ENCODE assay signal across 8 cellular contexts in genomic region chr6:122471107-122472021, GRCh38. TPM values are rescaled to one million over a fixed set of nuclear protein-coding genes. Genes with fewer than 3 reads are reported as not detected.
DNase-seq lines count a peak whose midpoint lies in the region; ATAC-seq and TF ChIP-seq lines count a peak whose summit lies in the region.

Gene SERINC1 (minus strand): TSS chr6:122471807. CDS start chr6:122471737, 70 bp downstream.

- WGBS in suprapubic skin: under 1% methylated on average over 40 of the region's 49 CpGs

- peak; percentile 99 for ATAC-seq in HG02588 (IDR thresholded peaks at IDR 0.05; ENCODE audit: unreplicated experiment)
- ATAC-seq in SK-N-SH treated with all-trans-retinoic acid at 6 μM for 48 hours: peak; percentile 98

- no peaks in the 10 kb centered on the region for H3K27me3 ChIP-seq in GM06990 (replicated peaks; ENCODE audit: control insufficient read depth, insufficient read depth, low read length)
- H3K27me3 ChIP-seq in suprapubic skin: no peaks in the 10 kb centered on the region

- no peaks in the 10 kb centered on the region for H3K9me3 ChIP-seq in suprapubic skin

- peaks cover under 1% of the 10 kb centered on the region; the same call in 1 of the 2 replicates for H3K36me3 ChIP-seq in GM06990 (ENCODE audit: control insufficient read depth, insufficient read depth, low read length)
- peaks cover under 1% of the 10 kb centered on the region for H3K36me3 ChIP-seq in suprapubic skin

- H3K9me3 Mint-ChIP-seq in activated naive CD4-positive, alpha-beta T cell treated with anti-CD3 and anti-CD28 coated beads, Interleukin-2, amount 50 U/mL, for 24 hours: no peaks in the 10 kb centered on the region

- peaks cover 8% of the 10 kb centered on the region for H3K36me3 Mint-ChIP-seq in activated naive CD4-positive, alpha-beta T cell treated with anti-CD3 and anti-CD28 coated beads, Interleukin-2, amount 50 U/mL, for 24 hours

- peak within 1 kb of the TSS; percentile 100 for H3K27ac Mint-ChIP-seq in activated naive CD4-positive, alpha-beta T cell treated with anti-CD3 and anti-CD28 coated beads, Interleukin-2, amount 50 U/mL, for 24 hours

- peak within 1 kb of the TSS; percentile 99 for H3K27ac ChIP-seq in suprapubic skin

- peak within 1 kb of the TSS; percentile 94 for H3K4me3 ChIP-seq in GM06990 (replicated peaks; ENCODE audit: low read depth, low read length)
- peak within 1 kb of the TSS; percentile 81 for H3K4me3 ChIP-seq in suprapubic skin

- peaks cover 33% of the 10 kb centered on the region for H3K4me1 ChIP-seq in suprapubic skin

- H3K27me3 Mint-ChIP-seq in activated naive CD4-positive, alpha-beta T cell treated with anti-CD3 and anti-CD28 coated beads, Interleukin-2, amount 50 U/mL, for 24 hours: no peaks in the 10 kb centered on the region

- DNase-seq in GM06990 (ENCODE audit: extremely low read depth, insufficient read length) (peak; percentile 88), NCI-H1092 (lab: John Stamatoyannopoulos, UW) (peak; percentile 83), globus pallidus (ENCODE audit: low spot score) (peak; percentile 96), nucleus accumbens (lab: John Stamatoyannopoulos, UW) (peak; percentile 53 to 97 (median 90)), suprapubic skin (ENCODE audit: low spot score in 2 of 2) (peak; percentile 97)

- TF ChIP-seq CTCF in GM06990 (IDR thresholded peaks at IDR 0.05; ENCODE audit: insufficient read depth, low read length, poor library complexity, severe bottlenecking): no peak
- no peak for TF ChIP-seq CTCF in suprapubic skin (IDR thresholded peaks at IDR 0.05)

- H3K4me1 Mint-ChIP-seq in activated naive CD4-positive, alpha-beta T cell treated with anti-CD3 and anti-CD28 coated beads, Interleukin-2, amount 50 U/mL, for 24 hours: peaks cover 43% of the 10 kb centered on the region

- TF ChIP-seq POLR2A in suprapubic skin (IDR thresholded peaks at IDR 0.05): peak; percentile 71 to 93

- peak within 1 kb of the TSS; percentile 99 for H3K4me3 Mint-ChIP-seq in activated naive CD4-positive, alpha-beta T cell treated with anti-CD3 and anti-CD28 coated beads, Interleukin-2, amount 50 U/mL, for 24 hours

- no peak for TF ChIP-seq EP300 in suprapubic skin (IDR thresholded peaks at IDR 0.05)

TF ChIP-seq in SK-N-SH treated with all-trans-retinoic acid at 6 μM for 48 hours, 23 proteins besides CTCF, POLR2A, EP300 and RAD21:
- TF ChIP-seq ESRRG (CRISPR knock-in tag; IDR thresholded peaks at IDR 0.05) (no peak), BACH2 (CRISPR knock-in tag; IDR thresholded peaks at IDR 0.05; ENCODE audit: borderline replicate concordance) (no peak), ZNF8 (CRISPR knock-in tag; IDR thresholded peaks at IDR 0.05) (no peak), OSR1 (CRISPR knock-in tag; IDR thresholded peaks at IDR 0.05) (no peak), ZFP30 (CRISPR knock-in tag; IDR thresholded peaks at IDR 0.05) (no peak), RARB (CRISPR knock-in tag; IDR thresholded peaks at IDR 0.05) (no peak), SNAI2 (CRISPR knock-in tag; IDR thresholded peaks at IDR 0.05) (no peak), ZNF565 (CRISPR knock-in tag; conservative IDR thresholded peaks at IDR 0.05; ENCODE audit: low read depth) (no peak), ZFP3 (CRISPR knock-in tag; IDR thresholded peaks at IDR 0.05) (no peak), ZC3H10 (CRISPR knock-in tag; IDR thresholded peaks at IDR 0.05) (no peak), ZNF70 (CRISPR knock-in tag; IDR thresholded peaks at IDR 0.05) (no peak), ISL1 (CRISPR knock-in tag; IDR thresholded peaks at IDR 0.05) (no peak), CREB5 (CRISPR knock-in tag; IDR thresholded peaks at IDR 0.05; ENCODE audit: low read depth) (no peak), TCF4 (CRISPR knock-in tag; IDR thresholded peaks at IDR 0.05; ENCODE audit: borderline replicate concordance) (no peak), PPARA (CRISPR knock-in tag; IDR thresholded peaks at IDR 0.05; ENCODE audit: borderline replicate concordance) (no peak), ARNTL (CRISPR knock-in tag; IDR thresholded peaks at IDR 0.05; ENCODE audit: borderline replicate concordance, low read depth) (no peak)
- TF ChIP-seq, protein P1, sequence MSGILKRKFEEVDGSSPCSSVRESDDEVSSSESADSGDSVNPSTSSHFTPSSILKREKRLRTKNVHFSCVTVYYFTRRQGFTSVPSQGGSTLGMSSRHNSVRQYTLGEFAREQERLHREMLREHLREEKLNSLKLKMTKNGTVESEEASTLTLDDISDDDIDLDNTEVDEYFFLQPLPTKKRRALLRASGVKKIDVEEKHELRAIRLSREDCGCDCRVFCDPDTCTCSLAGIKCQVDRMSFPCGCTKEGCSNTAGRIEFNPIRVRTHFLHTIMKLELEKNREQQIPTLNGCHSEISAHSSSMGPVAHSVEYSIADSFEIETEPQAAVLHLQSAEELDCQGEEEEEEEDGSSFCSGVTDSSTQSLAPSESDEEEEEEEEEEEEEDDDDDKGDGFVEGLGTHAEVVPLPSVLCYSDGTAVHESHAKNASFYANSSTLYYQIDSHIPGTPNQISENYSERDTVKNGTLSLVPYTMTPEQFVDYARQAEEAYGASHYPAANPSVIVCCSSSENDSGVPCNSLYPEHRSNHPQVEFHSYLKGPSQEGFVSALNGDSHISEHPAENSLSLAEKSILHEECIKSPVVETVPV (CRISPR knock-in tag; IDR thresholded peaks at IDR 0.05): no peak
TF ChIP-seq in SK-N-SH treated with all-trans-retinoic acid at 6 μM for 48 hours: peak in this region for 0.

RNA-seq across cellular contexts. Expression of gene SERINC1, which starts in this region (rescaled TPM):
- 100 to 1,000 TPM; 107 to 132 (median 119) TPM for total RNA-seq in suprapubic skin

Comparison
In these comparisons a context has a peak if more than half of its experiments do, and no peak if none do; other contexts are left out.
1. Peak in every context shown above with its lines: DNase-seq, ATAC-seq, H3K4me3 ChIP-seq and H3K27ac ChIP-seq.